In genomic region chr19:4225902-4226301, GRCh38 we compare ENCODE assay signal across 30 cellular contexts. TPM values are rescaled to one million over a fixed set of nuclear protein-coding genes. Genes with fewer than 3 reads are reported as not detected.
"Had no signal": no experiment of that assay in that cellular context is flagged by ENCODE, and none has a peak within 500 bp of the region (broad histone marks: within the 10 kb centered on the region; RNA-seq: fewer than 3 reads in every experiment).

No MANE protein-coding gene starts in this region.

- H3K4me3 ChIP-seq: left ventricle myocardium inferior, lung, mucosa of descending colon, pancreas, prostate gland, skin epidermis, stomach, testis, thyroid gland, transverse colon, upper lobe of left lung, vagina had no signal

- H3K36me3 ChIP-seq: left ventricle myocardium inferior, pancreas, prostate gland, stomach, thyroid gland, transverse colon, upper lobe of left lung, vagina had no signal

- H3K27ac Mint-ChIP-seq: immature natural killer cell had no signal

- H3K9me3 Mint-ChIP-seq: immature natural killer cell, nephron progenitor cell had no signal

- DNase-seq: hypothalamus; immature natural killer cell; left ventricle myocardium inferior; midbrain; mucosa of descending colon; naive thymus-derived CD4-positive, alpha-beta T cell; nephron progenitor cell; pancreas; posterior cingulate gyrus; retina; right cardiac atrium; stimulated activated CD4-positive, alpha-beta T cell treated with anti-CD3 and anti-CD28 coated beads, Interleukin-12 subunit alpha, Interleukin-12 subunit beta, amount 100 ng/mL, for 4 hours; stimulated activated CD4-positive, alpha-beta T cell treated with anti-CD3 and anti-CD28 coated beads, Interleukin-15, amount 100 ng/mL, for 24 hours; stimulated activated CD4-positive, alpha-beta T cell treated with anti-CD3 and anti-CD28 coated beads, Interleukin-2, amount 100 ng/mL, for 24 hours; stimulated activated CD4-positive, alpha-beta T cell treated with anti-CD3 and anti-CD28 coated beads, Interleukin-4, amount 100 ng/mL, for 1 hour; stimulated activated naive B cell treated with anti-CD40 and anti-IgM and Interleukin-4, amounts not matched to agents 10 μg/mL and 1 μg/mL and 100 μg/mL, for 72 hours; stimulated activated naive CD8-positive, alpha-beta T cell treated with anti-CD3 and anti-CD28 coated beads, Interleukin-15, Interleukin-2, amounts not matched to agents 100 U/mL and 50 U/mL, for 24 hours; stomach; testis; thyroid gland; transverse colon; upper lobe of left lung had no signal

- H3K27ac ChIP-seq: left ventricle myocardium inferior, pancreas, prostate gland, skin epidermis, stomach, testis, thyroid gland, transverse colon, upper lobe of left lung, vagina had no signal

- H3K27me3 ChIP-seq: pancreas, testis, thyroid gland, vagina had no signal

- H3K4me3 Mint-ChIP-seq: immature natural killer cell; naive thymus-derived CD4-positive, alpha-beta T cell had no signal

- H3K4me1 ChIP-seq: pancreas, prostate gland, thyroid gland, transverse colon, vagina had no signal

- H3K4me1 Mint-ChIP-seq: immature natural killer cell had no signal

- H3K27me3 Mint-ChIP-seq: stimulated activated naive B cell treated with anti-CD40 and anti-IgM and Interleukin-4, amounts not matched to agents 10 μg/mL and 1 μg/mL and 100 μg/mL, for 72 hours had no signal

- H3K9me3 ChIP-seq: left ventricle myocardium inferior, mucosa of descending colon, pancreas, prostate gland, stomach, testis, thyroid gland, transverse colon, upper lobe of left lung, vagina had no signal

RNA-seq across cellular contexts. Expression of gene EBI3, which starts 3.4 kb away (rescaled TPM):
- total RNA-seq: vagina had no signal
- polyA plus RNA-seq: immature natural killer cell; naive thymus-derived CD4-positive, alpha-beta T cell had no signal

RNA-seq across cellular contexts. Expression of gene SHD, which starts 53.2 kb away (rescaled TPM):
- total RNA-seq: kidney epithelial cell, lower leg skin, lung, mesenteric fat pad, pancreas, sciatic nerve, thyroid gland, vagina had no signal
- polyA plus RNA-seq: immature natural killer cell; lung; naive thymus-derived CD4-positive, alpha-beta T cell; pancreas; stomach had no signal
